ENCODE assay signal across 8 cellular contexts in genomic region chr15:72272213-72272996, GRCh38. TPM values are rescaled to one million over a fixed set of nuclear protein-coding genes. Genes with fewer than 3 reads are reported as not detected.
DNase-seq lines count a peak whose midpoint lies in the region; ATAC-seq and TF ChIP-seq lines count a peak whose summit lies in the region.

Gene PARP6, minus strand, starts transcription at chr15:72272554. Its CDS starts 5,077 bp downstream, at chr15:72267477.

- H3K36me3 ChIP-seq in ectodermal cell (ENCODE audit: control insufficient read depth, insufficient read depth, low read length) = peaks cover 3% of the 10 kb centered on the region
- H3K36me3 ChIP-seq in lower lobe of right lung = peaks cover 16% of the 10 kb centered on the region

- H3K4me3 ChIP-seq in ectodermal cell (ENCODE audit: insufficient read depth, low read depth, low read length) (peak within 1 kb of the TSS; percentile 83), lower lobe of right lung (peak within 1 kb of the TSS; percentile 83)

- ATAC-seq in CD4-positive, alpha-beta T cell (ENCODE audit: poor library complexity) = peak; percentile 94
- ATAC-seq in GM19397 (IDR thresholded peaks at IDR 0.05; ENCODE audit: unreplicated experiment) = peak; percentile 96
- peak; percentile 95 for ATAC-seq in HG03571 (IDR thresholded peaks at IDR 0.05; ENCODE audit: unreplicated experiment)
- ATAC-seq in activated CD8-positive, alpha-beta T cell treated with anti-CD3 and anti-CD28 coated beads, Interleukin-2, amount 10 ng/mL, durations not matched to agents 7 days and 5 days = peak; percentile 99
- peak; percentile 100 for ATAC-seq in lower lobe of right lung

- intact Hi-C loops in CD4-positive, alpha-beta T cell (cut with DNase I, micrococcal nuclease) = loop anchor here (1.0 to 10.0 kb wide), 13 partner anchors 41 to 1362 kb away; partner anchors contain the start of genes HEXA (in 2 of the 2), MYO9A (in 2 of the 2), SENP8 (in 2 of the 2) and ARIH1 (in 1 of the 2)
- intact Hi-C loops in lower lobe of right lung (cut with DNase I) = no loop called here

- no peaks in the 10 kb centered on the region for H3K9me3 ChIP-seq in CD4-positive, alpha-beta T cell (ENCODE audit: control insufficient read depth, low read length)
- H3K9me3 ChIP-seq in ectodermal cell (ENCODE audit: control insufficient read depth, low read length) = no peaks in the 10 kb centered on the region
- H3K9me3 ChIP-seq in lower lobe of right lung = no peaks in the 10 kb centered on the region

- peaks cover 28% of the 10 kb centered on the region for H3K36me3 Mint-ChIP-seq in CD4-positive, alpha-beta T cell (ENCODE audit: low read depth)
- peaks cover 12% of the 10 kb centered on the region for H3K36me3 Mint-ChIP-seq in activated CD8-positive, alpha-beta T cell treated with anti-CD3 and anti-CD28 coated beads, Interleukin-2, amount 10 ng/mL, durations not matched to agents 7 days and 5 days (ENCODE audit: low read depth)

- peak within 1 kb of the TSS; percentile 76 for H3K27ac ChIP-seq in CD4-positive, alpha-beta T cell (ENCODE audit: low read depth, low read length)
- no peak within 1 kb of the TSS for H3K27ac ChIP-seq in ectodermal cell (ENCODE audit: insufficient read depth, low read depth, low read length, poor library complexity, severe bottlenecking)
- peak within 1 kb of the TSS; percentile 92 for H3K27ac ChIP-seq in lower lobe of right lung

- H3K4me1 Mint-ChIP-seq in CD4-positive, alpha-beta T cell (ENCODE audit: low read depth) = peaks cover 47% of the 10 kb centered on the region
- H3K4me1 Mint-ChIP-seq in activated CD8-positive, alpha-beta T cell treated with anti-CD3 and anti-CD28 coated beads, Interleukin-2, amount 10 ng/mL, durations not matched to agents 7 days and 5 days (ENCODE audit: low read depth) = peaks cover 34% of the 10 kb centered on the region

- 1% methylated on average over 82 of the region's 82 CpGs for WGBS in ectodermal cell, 2 experiments

- H3K9me3 Mint-ChIP-seq in CD4-positive, alpha-beta T cell = no peaks in the 10 kb centered on the region
- H3K9me3 Mint-ChIP-seq in activated CD8-positive, alpha-beta T cell treated with anti-CD3 and anti-CD28 coated beads, Interleukin-2, amount 10 ng/mL, durations not matched to agents 7 days and 5 days (ENCODE audit: insufficient read depth) = no peaks in the 10 kb centered on the region

- H3K4me1 ChIP-seq in ectodermal cell (ENCODE audit: control insufficient read depth, insufficient read depth, low read length) (peaks cover 4% of the 10 kb centered on the region), lower lobe of right lung (peaks cover 20% of the 10 kb centered on the region)

- DNase-seq in CD4-positive, alpha-beta T cell = peak; percentile 95 to 99 (median 98)
- DNase-seq in NCI-H82 treated with DMSO at 0.1 percent for 48 hours (lab: John Stamatoyannopoulos, UW; ENCODE audit: unreplicated experiment) (peak; percentile 84), lower lobe of right lung (peak; percentile 99)
- DNase-seq in activated CD8-positive, alpha-beta T cell treated with anti-CD3 and anti-CD28 coated beads, Interleukin-2, amount 10 ng/mL, durations not matched to agents 7 days and 5 days = peak; percentile 97
- peak; percentile 98 to 99 (median 98) for DNase-seq in stimulated activated CD4-positive, alpha-beta T cell treated with anti-CD3 and anti-CD28 coated beads, TNF-alpha, amount 100 ng/mL, for 24 hours (ENCODE audit: low read depth in 3 of 3)

- CTCF ChIA-PET in CD4-positive, alpha-beta T cell (lab: Charles Lee) = interaction anchor here (0.7 to 2.5 kb wide), 9 partner anchors 13 to 399 kb away, joined by 3 to 15 read pairs (median 4); partner anchors contain the start of gene CELF6
- CTCF ChIA-PET in activated CD8-positive, alpha-beta T cell treated with anti-CD3 and anti-CD28 coated beads, Interleukin-2, amount 10 ng/mL, durations not matched to agents 7 days and 5 days (lab: Charles Lee) = interaction anchor here (0.7 to 2.6 kb wide), 10 partner anchors 11 to 278 kb away, joined by 3 to 17 read pairs (median 4); partner anchors contain the start of gene GRAMD2A

- no peaks in the 10 kb centered on the region for H3K27me3 Mint-ChIP-seq in CD4-positive, alpha-beta T cell
- H3K27me3 Mint-ChIP-seq in activated CD8-positive, alpha-beta T cell treated with anti-CD3 and anti-CD28 coated beads, Interleukin-2, amount 10 ng/mL, durations not matched to agents 7 days and 5 days (ENCODE audit: low read depth) = peaks cover 2% of the 10 kb centered on the region

- peak; percentile 80 for TF ChIP-seq CTCF in CD4-positive, alpha-beta T cell (IDR thresholded peaks at IDR 0.05)
- peak; percentile 71 for TF ChIP-seq CTCF in lower lobe of right lung (IDR thresholded peaks at IDR 0.05)

- peak within 1 kb of the TSS; percentile 92 for H3K4me3 Mint-ChIP-seq in CD4-positive, alpha-beta T cell
- H3K4me3 Mint-ChIP-seq in activated CD8-positive, alpha-beta T cell treated with anti-CD3 and anti-CD28 coated beads, Interleukin-2, amount 10 ng/mL, durations not matched to agents 7 days and 5 days = peak within 1 kb of the TSS; percentile 88

- H3K27me3 ChIP-seq in CD4-positive, alpha-beta T cell (ENCODE audit: control insufficient read depth, insufficient read depth, low read length) = no peaks in the 10 kb centered on the region
- H3K27me3 ChIP-seq in ectodermal cell (ENCODE audit: control insufficient read depth, insufficient read depth, low read length, poor library complexity, severe bottlenecking) = peaks cover 19% of the 10 kb centered on the region
- no peaks in the 10 kb centered on the region for H3K27me3 ChIP-seq in lower lobe of right lung (ENCODE audit: low read depth)

- H3K27ac Mint-ChIP-seq in CD4-positive, alpha-beta T cell = peak within 1 kb of the TSS; percentile 93
- peak within 1 kb of the TSS; percentile 82 for H3K27ac Mint-ChIP-seq in activated CD8-positive, alpha-beta T cell treated with anti-CD3 and anti-CD28 coated beads, Interleukin-2, amount 10 ng/mL, durations not matched to agents 7 days and 5 days

- POLR2A ChIA-PET in CD4-positive, alpha-beta T cell (lab: Charles Lee) = interaction anchor here (0.8 to 3.3 kb wide), 10 partner anchors 32 to 190 kb away, joined by 3 to 22 read pairs (median 3); partner anchors contain the start of genes HEXA and SENP8
- POLR2A ChIA-PET in activated CD8-positive, alpha-beta T cell treated with anti-CD3 and anti-CD28 coated beads, Interleukin-2, amount 10 ng/mL, durations not matched to agents 7 days and 5 days (lab: Charles Lee) = interaction anchor here (1.0 to 1.8 kb wide), 3 partner anchors 35 to 45 kb away, joined by 3 to 13 read pairs (median 6); partner anchors contain the start of gene PKM

RNA-seq across cellular contexts. Expression of gene PARP6, which starts in this region (rescaled TPM):
- total RNA-seq in CD4-positive, alpha-beta T cell = 100 to 1,000 TPM; 128 to 133 TPM
- total RNA-seq in activated CD8-positive, alpha-beta T cell treated with anti-CD3 and anti-CD28 coated beads, Interleukin-2, amount 10 ng/mL, durations not matched to agents 7 days and 5 days = 10 to 100 TPM; 54.0 to 57.0 TPM
- 82.7 TPM for polyA plus RNA-seq in ectodermal cell (2013, experiment 1 of 4)
- 87.6 TPM for polyA plus RNA-seq in ectodermal cell (2013, experiment 2 of 4)
- polyA plus RNA-seq in ectodermal cell (2013, experiment 3 of 4) = 52.9 TPM
- polyA plus RNA-seq in ectodermal cell (2013, experiment 4 of 4) = 63.8 TPM
- 72.2 TPM for total RNA-seq in lower lobe of right lung
